In genomic region chr14:75041613-75042012, GRCh38 we compare ENCODE assay signal across 15 cellular contexts. TPM values are rescaled to one million over a fixed set of nuclear protein-coding genes. Genes with fewer than 3 reads are reported as not detected.
DNase-seq lines count a peak whose midpoint lies in the region; ATAC-seq, FAIRE-seq and TF ChIP-seq lines count a peak whose summit lies in the region.
"Had no signal": no experiment of that assay in that cellular context is flagged by ENCODE, and none has a peak within 500 bp of the region (broad histone marks: within the 10 kb centered on the region; RNA-seq: fewer than 3 reads in every experiment).

No MANE protein-coding gene starts in this region.

- no peak overlapping the region for H3K9ac ChIP-seq in K562 (ENCODE audit: insufficient read depth in 1 of 2, low read depth in 2 of 2, low read length in 2 of 2)
- H3K9ac ChIP-seq: BLaER1 treated with 17β-estradiol and CSF1 and Interleukin-3, amounts not matched to agents 10 nM and 100 nM had no signal

- H3K27me3 ChIP-seq in K562 (ENCODE audit: control insufficient read depth in 2 of 2, insufficient read depth in 2 of 2, low read length in 2 of 2): no peaks in the 10 kb centered on the region
- H3K27me3 ChIP-seq: BLaER1 treated with 17β-estradiol and CSF1 and Interleukin-3, amounts not matched to agents 10 nM and 100 nM; brain microvascular endothelial cell had no signal

- intact Hi-C loops in K562 (cut with micrococcal nuclease): no loop called here
- intact Hi-C loops in posterior vena cava (cut with DNase I): no loop called here

- ATAC-seq in K562 (no peak), HG02885 (IDR thresholded peaks at IDR 0.05; ENCODE audit: poor library complexity, unreplicated experiment) (no peak)

- no peak for TF ChIP-seq RAD21 in K562 (CRISPR knock-in tag; conservative IDR thresholded peaks at IDR 0.05 in 1 of 2, IDR thresholded peaks at IDR 0.05 in 1 of 2)

- no peak for DNase-seq in HTR-8/SVneo (ENCODE audit: insufficient read length, low spot score)
- no peak for DNase-seq in K562 (ENCODE audit: extremely low read depth in 1 of 4, low spot score in 3 of 4)
- DNase-seq in mucosa of gallbladder (ENCODE audit: low spot score): peak; percentile 35
- no peak for DNase-seq in ecto neural progenitor cell (ENCODE audit: low spot score)
- DNase-seq in posterior vena cava (ENCODE audit: low spot score): no peak
- DNase-seq: activated CD4-positive, alpha-beta T cell treated with anti-CD3 and anti-CD28 coated beads, Interleukin-2, amount 50 U/mL, for 48 hours; activated effector memory CD4-positive, alpha-beta T cell treated with anti-CD3 and anti-CD28 coated beads, Interleukin-2, amount 50 U/mL, for 16 hours; brain microvascular endothelial cell; head of caudate nucleus; left ventricle myocardium inferior; MV-4-11; NCI-H2171 had no signal

- no peaks in the 10 kb centered on the region for H3K9me3 ChIP-seq in K562 (replicated peaks; ENCODE audit: control insufficient read depth, insufficient read depth, low read depth, low read length)
- H3K9me3 ChIP-seq: BLaER1 treated with 17β-estradiol and CSF1 and Interleukin-3, amounts not matched to agents 10 nM and 100 nM; left ventricle myocardium inferior had no signal

- H2AFZ ChIP-seq in K562 (ENCODE audit: low read depth, low read length): no peak overlapping the region

- no peak overlapping the region for H3K4me2 ChIP-seq in K562 (ENCODE audit: insufficient read depth, low read length)
- H3K4me2 ChIP-seq: BLaER1 treated with 17β-estradiol and CSF1 and Interleukin-3, amounts not matched to agents 10 nM and 100 nM had no signal

- CTCF ChIA-PET in K562 (lab: Yijun Ruan, JAX; ENCODE audit: low intra/inter-chr PET ratio): no interaction called here

- no peak for TF ChIP-seq EP300 in K562 (IDR thresholded peaks at IDR 0.05; ENCODE audit: low read length)

- 100% methylated on average over 4 of the region's 4 CpGs for WGBS in K562 (ENCODE audit: insufficient coverage, low coverage, missing lambda C conversion rate)

- no TSS peak for BruUV-seq in K562 (replicated peaks; lab: Mats Ljungman, UMichigan)

- POLR2A ChIA-PET in K562 (lab: Yijun Ruan, JAX): no interaction called here

- peaks cover 0 to 19% of the 10 kb centered on the region in 2 experiments; a peak in 2 of 5 replicates for H3K4me1 ChIP-seq in K562 (replicated peaks in 1 of 2; ENCODE audit: control insufficient read depth in 2 of 2, insufficient read depth in 2 of 2, low read length in 2 of 2)
- H3K4me1 ChIP-seq: BLaER1 treated with 17β-estradiol and CSF1 and Interleukin-3, amounts not matched to agents 10 nM and 100 nM had no signal

- no peak for TF ChIP-seq CTCF in K562 (IDR thresholded peaks at IDR 0.05 in 2 of 3, conservative IDR thresholded peaks at IDR 0.05 in 1 of 3; ENCODE audit: insufficient read depth in 2 of 3, low read depth in 1 of 3, low read length in 3 of 3)

- no peaks in the 10 kb centered on the region for H4K20me1 ChIP-seq in K562 (replicated peaks; ENCODE audit: control insufficient read depth, insufficient read depth, low read length)
- H4K20me1 ChIP-seq: BLaER1 treated with 17β-estradiol and CSF1 and Interleukin-3, amounts not matched to agents 10 nM and 100 nM had no signal

- H3K36me3 ChIP-seq in K562 (ENCODE audit: control insufficient read depth, insufficient read depth, low read length): peaks cover 25% of the 10 kb centered on the region; the same call in 2 of the 3 replicates

- no peak for TF ChIP-seq POLR2A in K562 (conservative IDR thresholded peaks at IDR 0.05)

- H3K27ac ChIP-seq in K562 (ENCODE audit: extremely low read depth, low read depth, low read length): no peak overlapping the region
- H3K27ac ChIP-seq: BLaER1 treated with 17β-estradiol and CSF1 and Interleukin-3, amounts not matched to agents 10 nM and 100 nM; brain microvascular endothelial cell; left ventricle myocardium inferior had no signal

- in situ Hi-C loops in K562 (cut with MboI): no loop called here

- H3K4me3 ChIP-seq in K562: no peak overlapping the region
- H3K4me3 ChIP-seq: BLaER1 treated with 17β-estradiol and CSF1 and Interleukin-3, amounts not matched to agents 10 nM and 100 nM; left ventricle myocardium inferior had no signal

- no peaks in the 10 kb centered on the region for H3K9me1 ChIP-seq in K562 (ENCODE audit: control insufficient read depth, insufficient read depth, low read length)

- peak; percentile 81 for FAIRE-seq in HTR-8/SVneo (lab: Jason Lieb, UNC)
- no peak for FAIRE-seq in K562 (lab: Jason Lieb, UNC)
- FAIRE-seq: H1 had no signal

- H3K79me2 ChIP-seq in K562 (ENCODE audit: control insufficient read depth, insufficient read depth, low read length): peaks cover 11% of the 10 kb centered on the region; the same call in 1 of the 3 replicates

RNA-seq across cellular contexts. Expression of gene MLH3, which starts 9.7 kb away (rescaled TPM):
- 14.6 and 47.0 TPM in 2 replicates for total RNA-seq in K562 (2011; cell fraction: chromatin; rRNA removed; ENCODE audit: low replicate concordance)
- 8.0 and 12.2 TPM in 2 replicates for total RNA-seq in K562 (2011; cell fraction: nucleolus; rRNA removed)
- total RNA-seq in K562 (2011; cell fraction: nucleoplasm; rRNA removed): 14.7 and 15.5 TPM in 2 replicates
- total RNA-seq in K562 (2014; rRNA removed) (5.9 and 8.0 TPM in 2 replicates), K562 (2014; rRNA removed; fragmentation: Illumina TruSeq; extraction: Trizol) (14.5 and 16.7 TPM in 2 replicates), K562 (2015; rRNA removed; fragmentation: Illumina TruSeq; extraction: Trizol) (14.5 and 15.3 TPM in 2 replicates), K562 (2021) (8.8 and 12.0 TPM in 2 replicates), mucosa of gallbladder (33.2 TPM), posterior vena cava (10 to 100 TPM; 27.2 to 28.2 TPM)
- polyA plus RNA-seq in K562 (2011; rRNA removed) (8.7 and 11.9 TPM in 2 replicates), K562 (2014; fragmentation: Illumina TruSeq; extraction: Trizol) (8.6 TPM in 2 replicates), K562 (2014; fragmentation: Nextera tagmentation; extraction: Ambion mirVana) (10 to 100 TPM in 1 of 2 experiments, 1 to 10 TPM in 1; 6.8 to 10.7 TPM), K562 (2014; rRNA removed) (4.6 and 6.1 TPM in 2 replicates)
- 3.4 and 5.1 TPM in 2 replicates for polyA plus RNA-seq in K562 (2011; cell fraction: cytosol; rRNA removed)
- 13.2 and 15.3 TPM in 2 replicates for polyA plus RNA-seq in K562 (2011; cell fraction: nucleus; rRNA removed)
- 5.0 TPM in 2 replicates for polyA plus RNA-seq in K562 (2012)
- polyA minus RNA-seq in K562 (2011; rRNA and poly(A)+ RNA removed): 60.6 and 67.0 TPM in 2 replicates
- 5.5 and 11.5 TPM in 2 replicates for polyA minus RNA-seq in K562 (2011; cell fraction: cytosol; rRNA and poly(A)+ RNA removed)
- 13.2 and 21.1 TPM in 2 replicates for polyA minus RNA-seq in K562 (2011; cell fraction: nucleus; rRNA and poly(A)+ RNA removed)

RNA-seq across cellular contexts. Expression of gene ACYP1, which starts 22.2 kb away (rescaled TPM):
- total RNA-seq in K562 (2011; cell fraction: chromatin; rRNA removed; ENCODE audit: low replicate concordance): 33.7 and 68.8 TPM in 2 replicates
- total RNA-seq in K562 (2011; cell fraction: nucleolus; rRNA removed): 20.2 and 25.4 TPM in 2 replicates
- 59.5 and 106 TPM in 2 replicates for total RNA-seq in K562 (2011; cell fraction: nucleoplasm; rRNA removed)
- total RNA-seq in K562 (2014; rRNA removed) (37.7 and 57.6 TPM in 2 replicates), K562 (2014; rRNA removed; fragmentation: Illumina TruSeq; extraction: Trizol) (45.8 and 55.9 TPM in 2 replicates), K562 (2015; rRNA removed; fragmentation: Illumina TruSeq; extraction: Trizol) (35.3 and 35.5 TPM in 2 replicates), K562 (2021) (19.9 and 23.3 TPM in 2 replicates), mucosa of gallbladder (16.5 TPM), posterior vena cava (10 to 100 TPM in 1 of 2 donors, 1 to 10 TPM in 1; 8.2 to 11.5 TPM)
- polyA plus RNA-seq in K562 (2011; rRNA removed) (47.2 and 67.6 TPM in 2 replicates), K562 (2014; fragmentation: Illumina TruSeq; extraction: Trizol) (52.3 and 54.1 TPM in 2 replicates), K562 (2014; fragmentation: Nextera tagmentation; extraction: Ambion mirVana) (100 to 1,000 TPM; 105 to 113 TPM), K562 (2014; rRNA removed) (69.0 and 97.2 TPM in 2 replicates)
- polyA plus RNA-seq in K562 (2011; cell fraction: cytosol; rRNA removed): 16.7 and 38.7 TPM in 2 replicates
- 21.5 and 27.6 TPM in 2 replicates for polyA plus RNA-seq in K562 (2011; cell fraction: nucleus; rRNA removed)
- 38.2 and 69.1 TPM in 2 replicates for polyA plus RNA-seq in K562 (2012)
- 20.1 and 22.2 TPM in 2 replicates for polyA minus RNA-seq in K562 (2011; rRNA and poly(A)+ RNA removed)
- polyA minus RNA-seq in K562 (2011; cell fraction: cytosol; rRNA and poly(A)+ RNA removed): 9.2 and 9.9 TPM in 2 replicates
- 10.9 and 14.8 TPM in 2 replicates for polyA minus RNA-seq in K562 (2011; cell fraction: nucleus; rRNA and poly(A)+ RNA removed)

RNA-seq across cellular contexts. Expression of gene ZC2HC1C, which starts 27.8 kb away (rescaled TPM):
- 5.4 and 5.8 TPM in 2 replicates for total RNA-seq in K562 (2011; cell fraction: chromatin; rRNA removed; ENCODE audit: low replicate concordance)
- 3.0 and 4.5 TPM in 2 replicates for total RNA-seq in K562 (2011; cell fraction: nucleolus; rRNA removed)
- 3.9 and 4.5 TPM in 2 replicates for total RNA-seq in K562 (2011; cell fraction: nucleoplasm; rRNA removed)
- total RNA-seq in K562 (2014; rRNA removed) (5.1 and 8.8 TPM in 2 replicates), K562 (2014; rRNA removed; fragmentation: Illumina TruSeq; extraction: Trizol) (6.6 and 7.9 TPM in 2 replicates), K562 (2015; rRNA removed; fragmentation: Illumina TruSeq; extraction: Trizol) (6.2 and 8.5 TPM in 2 replicates), K562 (2021) (4.7 and 6.3 TPM in 2 replicates), mucosa of gallbladder (3.9 TPM), posterior vena cava (1 to 10 TPM in 1 of 2 donors, under 1 TPM in 1; 0.46 to 2.3 TPM)
- polyA plus RNA-seq in K562 (2011; rRNA removed) (4.3 and 8.4 TPM in 2 replicates), K562 (2014; fragmentation: Illumina TruSeq; extraction: Trizol) (7.7 and 7.9 TPM in 2 replicates), K562 (2014; fragmentation: Nextera tagmentation; extraction: Ambion mirVana) (1 to 10 TPM; 7.0 to 9.2 TPM), K562 (2014; rRNA removed) (3.7 and 6.7 TPM in 2 replicates)
- 2.7 and 3.3 TPM in 2 replicates for polyA plus RNA-seq in K562 (2011; cell fraction: cytosol; rRNA removed)
- 4.9 and 5.4 TPM in 2 replicates for polyA plus RNA-seq in K562 (2011; cell fraction: nucleus; rRNA removed)
- polyA plus RNA-seq in K562 (2012): 5.6 and 9.0 TPM in 2 replicates
- polyA minus RNA-seq in K562 (2011; rRNA and poly(A)+ RNA removed): 3.2 and 6.8 TPM in 2 replicates
- polyA minus RNA-seq in K562 (2011; cell fraction: cytosol; rRNA and poly(A)+ RNA removed): 1.7 and 4.8 TPM in 2 replicates
- polyA minus RNA-seq in K562 (2011; cell fraction: nucleus; rRNA and poly(A)+ RNA removed): 3.2 and 3.6 TPM in 2 replicates

RNA-seq across cellular contexts. Expression of gene EIF2B2, which starts 38.9 kb away (rescaled TPM):
- 38.8 and 45.9 TPM in 2 replicates for total RNA-seq in K562 (2011; cell fraction: chromatin; rRNA removed; ENCODE audit: low replicate concordance)
- total RNA-seq in K562 (2011; cell fraction: nucleolus; rRNA removed): 28.3 and 32.6 TPM in 2 replicates
- 30.9 and 46.0 TPM in 2 replicates for total RNA-seq in K562 (2011; cell fraction: nucleoplasm; rRNA removed)
- 53.3 and 65.7 TPM in 2 replicates for total RNA-seq in K562 (2014; rRNA removed)
- 29.1 and 29.3 TPM in 2 replicates for total RNA-seq in K562 (2014; rRNA removed; fragmentation: Illumina TruSeq; extraction: Trizol)
- 28.3 and 31.8 TPM in 2 replicates for total RNA-seq in K562 (2015; rRNA removed; fragmentation: Illumina TruSeq; extraction: Trizol)
- total RNA-seq in K562 (2021): 38.9 and 39.5 TPM in 2 replicates
- polyA plus RNA-seq in K562 (2011; rRNA removed): 94.1 and 95.6 TPM in 2 replicates
- 76.7 and 80.9 TPM in 2 replicates for polyA plus RNA-seq in K562 (2011; cell fraction: cytosol; rRNA removed)
- 48.0 and 48.4 TPM in 2 replicates for polyA plus RNA-seq in K562 (2011; cell fraction: nucleus; rRNA removed)
- 43.7 and 47.1 TPM in 2 replicates for polyA plus RNA-seq in K562 (2012)
- polyA plus RNA-seq in K562 (2014; fragmentation: Illumina TruSeq; extraction: Trizol): 52.4 and 55.6 TPM in 2 replicates
- 10 to 100 TPM; 10.6 to 16.1 TPM for polyA plus RNA-seq in K562 (2014; fragmentation: Nextera tagmentation; extraction: Ambion mirVana)
- polyA plus RNA-seq in K562 (2014; rRNA removed): 58.7 and 68.3 TPM in 2 replicates
- 50.6 and 57.5 TPM in 2 replicates for polyA minus RNA-seq in K562 (2011; rRNA and poly(A)+ RNA removed)
- polyA minus RNA-seq in K562 (2011; cell fraction: cytosol; rRNA and poly(A)+ RNA removed): 29.7 and 30.0 TPM in 2 replicates
- polyA minus RNA-seq in K562 (2011; cell fraction: nucleus; rRNA and poly(A)+ RNA removed): 13.5 and 25.0 TPM in 2 replicates
- total RNA-seq in mucosa of gallbladder: 51.7 TPM
- total RNA-seq in posterior vena cava: 10 to 100 TPM; 22.3 to 29.5 TPM
